1 cellular context compared by ENCODE assay signal in genomic region chr20:57372157-57372556, GRCh38.
TF ChIP-seq lines count a peak whose summit lies in the region.

No MANE protein-coding gene starts in this region.

TF ChIP-seq in K562, 482 proteins besides CTCF, POLR2A, EP300 and RAD21:
- TF ChIP-seq ZNF232 (CRISPR knock-in tag; IDR thresholded peaks at IDR 0.05) = no peak
- TF ChIP-seq POLR2G (IDR thresholded peaks at IDR 0.05; ENCODE audit: low read depth, low read length) = 0 out of 2 replicates have a peak, but pooled peaks have one; percentile 7
